17 cellular contexts compared by ENCODE assay signal in genomic region chr6:133591330-133591729, GRCh38.
DNase-seq lines count a peak whose midpoint lies in the region; ATAC-seq, FAIRE-seq and TF ChIP-seq lines count a peak whose summit lies in the region.
"Had no signal": no experiment of that assay in that cellular context is flagged by ENCODE, and none has a peak within 500 bp of the region (broad histone marks: within the 10 kb centered on the region; RNA-seq: fewer than 3 reads in every experiment).

No MANE protein-coding gene starts in this region.

- H3K27me3 Mint-ChIP-seq in GM23338 (ENCODE audit: insufficient read depth, low read depth, poor library complexity) (no peaks in the 10 kb centered on the region), astrocyte (ENCODE audit: low read depth, unreplicated experiment) (no peaks in the 10 kb centered on the region)

- H3K4me1 ChIP-seq in A549 = peaks cover 54% of the 10 kb centered on the region
- H3K4me1 ChIP-seq in GM23338 (ENCODE audit: insufficient read depth) = no peaks in the 10 kb centered on the region
- H3K4me1 ChIP-seq in astrocyte (ENCODE audit: insufficient read depth, low read length) = peaks cover 7% of the 10 kb centered on the region
- H3K4me1 ChIP-seq in keratinocyte (ENCODE audit: control insufficient read depth, extremely low read depth, insufficient read depth, low read length) = peaks cover 17% of the 10 kb centered on the region

- H3K9me3 Mint-ChIP-seq in GM23338 (no peaks in the 10 kb centered on the region), astrocyte (ENCODE audit: unreplicated experiment) (no peaks in the 10 kb centered on the region)

- H3F3A ChIP-seq in GM23338 (replicated peaks; ENCODE audit: low read depth) = no peaks in the 10 kb centered on the region

- H3K4me3 Mint-ChIP-seq in GM23338 = no peak overlapping the region
- no peak overlapping the region for H3K4me3 Mint-ChIP-seq in astrocyte (ENCODE audit: unreplicated experiment)
- H3K4me3 Mint-ChIP-seq: CD14-positive monocyte had no signal

- POLR2A ChIA-PET in A549 (lab: Yijun Ruan, JAX) = no interaction called here

- no peaks in the 10 kb centered on the region for H3K9me1 ChIP-seq in keratinocyte (ENCODE audit: control insufficient read depth, extremely low read depth, insufficient read depth, low read length)

- H2AFZ ChIP-seq in GM23338 = 0 out of 2 replicates have a peak overlapping the region, but pooled peaks have one; percentile 30
- no peak overlapping the region for H2AFZ ChIP-seq in astrocyte (ENCODE audit: low read depth, low read length)
- peak overlapping the region; percentile 11 for H2AFZ ChIP-seq in keratinocyte (ENCODE audit: control insufficient read depth, low read length)

- H3K36me3 ChIP-seq in GM23338 (ENCODE audit: insufficient read depth) (no peaks in the 10 kb centered on the region), astrocyte (ENCODE audit: insufficient read depth, low read length) (no peaks in the 10 kb centered on the region), keratinocyte (ENCODE audit: control insufficient read depth in 2 of 2, extremely low read depth in 1 of 2, insufficient read depth in 2 of 2, low read length in 2 of 2) (no peaks in the 10 kb centered on the region)

- H3K4me3 ChIP-seq in A549 = no peak overlapping the region
- H3K4me3 ChIP-seq in GM23338 = no peak overlapping the region
- H3K4me3 ChIP-seq in astrocyte (ENCODE audit: insufficient read depth, low read depth, low read length) = no peak overlapping the region
- H3K4me3 ChIP-seq in keratinocyte (ENCODE audit: control insufficient read depth in 2 of 3, extremely low read depth in 1 of 3, insufficient read depth in 2 of 3, low read depth in 1 of 3, low read length in 3 of 3) = no peak overlapping the region
- H3K4me3 ChIP-seq in lower leg skin (ENCODE audit: low read depth, poor library complexity, severe bottlenecking) = no peak overlapping the region

- peaks cover 2% of the 10 kb centered on the region; the same call in 2 of the 3 replicates for H3K4me1 Mint-ChIP-seq in GM23338
- H3K4me1 Mint-ChIP-seq in astrocyte (ENCODE audit: low read depth, unreplicated experiment) = peaks cover 13% of the 10 kb centered on the region
- H3K4me1 Mint-ChIP-seq: CD14-positive monocyte had no signal

- H3K9me3 ChIP-seq in A549 (peaks cover 3% of the 10 kb centered on the region; the same call in 1 of the 3 replicates), astrocyte (ENCODE audit: insufficient read depth, low read depth, low read length) (no peaks in the 10 kb centered on the region), keratinocyte (ENCODE audit: control insufficient read depth, low read depth, low read length) (no peaks in the 10 kb centered on the region)

- H3K36me3 Mint-ChIP-seq in GM23338 (ENCODE audit: low read depth) = no peaks in the 10 kb centered on the region
- no peaks in the 10 kb centered on the region for H3K36me3 Mint-ChIP-seq in astrocyte (ENCODE audit: low read depth, unreplicated experiment)
- H3K36me3 Mint-ChIP-seq: CD14-positive monocyte had no signal

- H3K27ac ChIP-seq in A549 (peak overlapping the region; percentile 94 to 97), GM23338 (ENCODE audit: low read depth) (no peak overlapping the region), astrocyte (ENCODE audit: low read depth, low read length) (no peak overlapping the region), keratinocyte (ENCODE audit: control insufficient read depth, insufficient read depth, low read length) (peak overlapping the region; percentile 92)

- TF ChIP-seq POLR2A in A549 (IDR thresholded peaks at IDR 0.05; ENCODE audit: low read length) (no peak), GM18505 (IDR thresholded peaks at IDR 0.05; ENCODE audit: borderline replicate concordance, extremely low read depth, insufficient read depth, insufficient read length) (no peak), lower leg skin (IDR thresholded peaks at IDR 0.05) (no peak)

- TF ChIP-seq RAD21 in A549 (conservative IDR thresholded peaks at IDR 0.05 in 1 of 2, IDR thresholded peaks at IDR 0.05 in 1 of 2) = no peak

- H3K27me3 ChIP-seq in GM23338 (ENCODE audit: insufficient read depth) = no peaks in the 10 kb centered on the region
- H3K27me3 ChIP-seq in astrocyte (ENCODE audit: insufficient read depth, low read length) = no peaks in the 10 kb centered on the region
- no peaks in the 10 kb centered on the region for H3K27me3 ChIP-seq in keratinocyte (ENCODE audit: control insufficient read depth, extremely low read depth, insufficient read depth, low read length)

- DNase-seq in A549 (ENCODE audit: low read depth in 1 of 2, low spot score in 1 of 2) (no peak), GM23338 (ENCODE audit: low spot score) (no peak), astrocyte (ENCODE audit: low read depth) (no peak), keratinocyte (ENCODE audit: low read depth, low spot score) (no peak), lower leg skin (ENCODE audit: low spot score in 2 of 2) (no peak), NCI-H1092 treated with DMSO at 0.1 percent for 48 hours (lab: John Stamatoyannopoulos, UW) (no peak)
- DNase-seq: 8988T, COR-L47, KG1, NCI-H1048, NCI-H146, NCI-H2081, NCI-H510A treated with DMSO at 0.1 percent for 48 hours, NCI-H82 had no signal

- dilution Hi-C loops in keratinocyte (cut with MboI; ENCODE audit: extremely low pct_ligation_motif_present, low sequenced_read_pairs) = loop anchor here (25.0 kb wide), 1 partner anchor 296 kb away; the partner anchor contains the start of gene TCF21

- no peak for ATAC-seq in A549
- ATAC-seq in GM23338 = no peak
- no peak for ATAC-seq in GM18505 (IDR thresholded peaks at IDR 0.05; ENCODE audit: unreplicated experiment)
- ATAC-seq in HG03521 (IDR thresholded peaks at IDR 0.05; ENCODE audit: unreplicated experiment) = no peak

- TF ChIP-seq EP300 in A549 (IDR thresholded peaks at IDR 0.05) = no peak

- FAIRE-seq in A549 (lab: Jason Lieb, UNC) (no peak), astrocyte (lab: Jason Lieb, UNC) (peak; percentile 13), keratinocyte (lab: Jason Lieb, UNC) (peak; percentile 17)

- TF ChIP-seq CTCF in A549 (IDR thresholded peaks at IDR 0.05) (no peak), GM23338 (conservative IDR thresholded peaks at IDR 0.05; ENCODE audit: low read depth in 2 of 2) (no peak), astrocyte (IDR thresholded peaks at IDR 0.05; ENCODE audit: insufficient read depth, low read depth, low read length) (no peak), keratinocyte (optimal IDR thresholded peaks at IDR 0.05 in 1 of 3, IDR thresholded peaks at IDR 0.05 in 1 of 3, conservative IDR thresholded peaks at IDR 0.05 in 1 of 3; ENCODE audit: extremely low read depth in 1 of 3, insufficient read depth in 2 of 3, low read length in 3 of 3) (no peak), lower leg skin (IDR thresholded peaks at IDR 0.05) (no peak)

- H3K4me2 ChIP-seq in A549 (peak overlapping the region; percentile 81), GM23338 (no peak overlapping the region), astrocyte (ENCODE audit: low read length) (no peak overlapping the region), keratinocyte (ENCODE audit: control insufficient read depth, extremely low read depth, insufficient read depth, low read depth, low read length) (peak overlapping the region; percentile 75)

- WGBS in A549 (ENCODE audit: missing lambda C conversion rate) = 14% methylated on average over 1 of the region's 1 CpG
- WGBS in lower leg skin, 2 donors = 85 to 88% methylated on average over 1 of the region's 1 CpG

- H4K20me1 ChIP-seq in GM23338 (replicated peaks; ENCODE audit: insufficient read depth) (no peaks in the 10 kb centered on the region), astrocyte (ENCODE audit: insufficient read depth, low read length) (no peaks in the 10 kb centered on the region), keratinocyte (ENCODE audit: control insufficient read depth, extremely low read depth, insufficient read depth, low read length) (no peaks in the 10 kb centered on the region)

- H3K27ac Mint-ChIP-seq in GM23338 = no peak overlapping the region
- peak overlapping the region; percentile 3 for H3K27ac Mint-ChIP-seq in astrocyte (ENCODE audit: unreplicated experiment)
- H3K27ac Mint-ChIP-seq: CD14-positive monocyte had no signal

- H3K9me2 ChIP-seq in GM23338 (ENCODE audit: insufficient read depth) = no peaks in the 10 kb centered on the region

- intact Hi-C loops in lower leg skin (cut with DNase I; ENCODE audit: low total_unique reads) = no loop called here

- no peaks in the 10 kb centered on the region for H3K79me2 ChIP-seq in GM23338 (replicated peaks; ENCODE audit: insufficient read depth)
- no peaks in the 10 kb centered on the region for H3K79me2 ChIP-seq in astrocyte (ENCODE audit: insufficient read depth, low read length)
- H3K79me2 ChIP-seq in keratinocyte (ENCODE audit: control insufficient read depth, insufficient read depth, low read length) = no peaks in the 10 kb centered on the region

- CTCF ChIA-PET in A549 (lab: Yijun Ruan, JAX) = interaction anchor here (0.8 to 1.5 kb wide), 4 partner anchors 22 to 332 kb away, joined by 3 to 6 read pairs (median 4); no protein-coding TSS in a partner anchor

- H3K9ac ChIP-seq in astrocyte (ENCODE audit: low read length) (no peak overlapping the region), keratinocyte (ENCODE audit: control insufficient read depth, extremely low read depth, insufficient read depth, low read length) (peak overlapping the region; percentile 20)

TF ChIP-seq in A549, 52 proteins besides CTCF, POLR2A, EP300 and RAD21:
- TF ChIP-seq RFX5 (IDR thresholded peaks at IDR 0.05) (no peak), CBX2 (IDR thresholded peaks at IDR 0.05; ENCODE audit: borderline replicate concordance, low read depth) (no peak), FOSL2 (IDR thresholded peaks at IDR 0.05) (no peak), FOSL2 (CRISPR knock-in tag; IDR thresholded peaks at IDR 0.05) (0 out of 2 replicates have a peak, but pooled peaks have one; percentile 4), HOXB13 (CRISPR knock-in tag; IDR thresholded peaks at IDR 0.05; ENCODE audit: low read depth) (peak; percentile 40; the same call in 1 of the 2 replicates)

Comparison
In these comparisons a context has a peak if more than half of its experiments do, and no peak if none do; other contexts are left out.
1. H3K27ac ChIP-seq: peak in A549 (2 of 2) and keratinocyte (single experiment); none in GM23338 (single experiment) and astrocyte (single experiment).
2. H3K4me2 ChIP-seq: peak in A549 (single experiment) and keratinocyte (single experiment); none in GM23338 (single experiment) and astrocyte (single experiment).